14 cellular contexts compared by ENCODE assay signal in genomic region chr13:46630419-46631183, GRCh38.
DNase-seq lines count a peak whose midpoint lies in the region; ATAC-seq, FAIRE-seq and TF ChIP-seq lines count a peak whose summit lies in the region.
"Had no signal": no experiment of that assay in that cellular context is flagged by ENCODE, and none has a peak within 500 bp of the region (broad histone marks: within the 10 kb centered on the region; RNA-seq: fewer than 3 reads in every experiment).

No MANE protein-coding gene starts in this region.

- no peak for TF ChIP-seq EP300 in A549 (IDR thresholded peaks at IDR 0.05)

- H3K4me1 ChIP-seq in A549, result peaks cover 40% of the 10 kb centered on the region
- H3K4me1 ChIP-seq in CD8-positive, alpha-beta memory T cell (ENCODE audit: insufficient read depth, low read length), result peaks cover 14% of the 10 kb centered on the region
- peaks cover 23% of the 10 kb centered on the region for H3K4me1 ChIP-seq in iPS-20b (ENCODE audit: insufficient read depth, low read length)

- no peaks in the 10 kb centered on the region for H3K27me3 ChIP-seq in CD8-positive, alpha-beta memory T cell (ENCODE audit: insufficient read depth, low read length, poor library complexity, severe bottlenecking)
- no peaks in the 10 kb centered on the region for H3K27me3 ChIP-seq in iPS-20b (ENCODE audit: insufficient read depth, low read length)
- H3K27me3 ChIP-seq: pancreas had no signal

- ATAC-seq in A549 (no peak), GM18520 (IDR thresholded peaks at IDR 0.05; ENCODE audit: unreplicated experiment) (no peak)
- ATAC-seq: stimulated activated naive CD8-positive, alpha-beta T cell treated with anti-CD3 and anti-CD28 coated beads, Interleukin-15, Interleukin-2, amounts not matched to agents 100 U/mL and 50 U/mL, for 24 hours had no signal

- peaks cover 0 to 7% (median 1%) of the 10 kb centered on the region in 3 donors for H3K36me3 Mint-ChIP-seq in CD8-positive, alpha-beta memory T cell

- H3K36me3 ChIP-seq in CD8-positive, alpha-beta memory T cell (ENCODE audit: insufficient read depth, low read length), result no peaks in the 10 kb centered on the region
- H3K36me3 ChIP-seq in iPS-20b (ENCODE audit: insufficient read depth, low read depth, low read length), result no peaks in the 10 kb centered on the region
- H3K36me3 ChIP-seq: pancreas had no signal

- H3K9me3 Mint-ChIP-seq in CD8-positive, alpha-beta memory T cell, result no peaks in the 10 kb centered on the region
- H3K9me3 Mint-ChIP-seq: activated naive CD8-positive, alpha-beta T cell treated with anti-CD3 and anti-CD28 coated beads for 36 hours had no signal

- H3K4me3 ChIP-seq in A549 (no peak overlapping the region), iPS-20b (ENCODE audit: low read length) (no peak overlapping the region; the same call in 1 of the 2 replicates)
- H3K4me3 ChIP-seq in CD8-positive, alpha-beta memory T cell (ENCODE audit: low read length), result no peak overlapping the region
- H3K4me3 ChIP-seq: pancreas had no signal

- peak overlapping the region in 3 of 7 donors; percentile 7 to 41 (median 13) for H3K4me3 Mint-ChIP-seq in CD8-positive, alpha-beta memory T cell
- H3K4me3 Mint-ChIP-seq: activated naive CD8-positive, alpha-beta T cell treated with anti-CD3 and anti-CD28 coated beads for 36 hours had no signal

- CTCF ChIA-PET in A549 (lab: Yijun Ruan, JAX), result interaction anchor here (2.5 kb wide), 1 partner anchor 79 kb away, joined by 9 read pairs; no protein-coding TSS in a partner anchor
- CTCF ChIA-PET in CD8-positive, alpha-beta memory T cell (lab: Charles Lee), result interaction anchor here (0.9 to 1.1 kb wide), 2 partner anchors 10 to 79 kb away, joined by 3 to 5 read pairs; no protein-coding TSS in a partner anchor

- peak overlapping the region; percentile 49; the same call in 1 of the 2 replicates for H3K9ac ChIP-seq in iPS-20b (ENCODE audit: low read depth, low read length)

- H3K27ac Mint-ChIP-seq in CD8-positive, alpha-beta memory T cell, result peak overlapping the region; percentile 24 to 80 (median 49)
- H3K27ac Mint-ChIP-seq: activated naive CD8-positive, alpha-beta T cell treated with anti-CD3 and anti-CD28 coated beads for 36 hours had no signal

- H3K4me1 Mint-ChIP-seq in CD8-positive, alpha-beta memory T cell, result peaks cover 52 to 73% (median 69%) of the 10 kb centered on the region in 3 donors

- FAIRE-seq in A549 (lab: Jason Lieb, UNC), result no peak

- H3K27ac ChIP-seq in A549 (peak overlapping the region in 1 of 2 experiments; percentile 43; a peak in 1 of 6 replicates), iPS-20b (ENCODE audit: low read length) (no peak overlapping the region)
- H3K27ac ChIP-seq in CD8-positive, alpha-beta memory T cell (ENCODE audit: low read depth, low read length), result no peak overlapping the region
- H3K27ac ChIP-seq: HL-60, pancreas had no signal

- no peaks in the 10 kb centered on the region for H3K9me3 ChIP-seq in A549
- no peaks in the 10 kb centered on the region for H3K9me3 ChIP-seq in CD8-positive, alpha-beta memory T cell (ENCODE audit: low read length)
- H3K9me3 ChIP-seq in iPS-20b (ENCODE audit: insufficient read depth, low read depth, low read length), result no peaks in the 10 kb centered on the region
- H3K9me3 ChIP-seq: pancreas had no signal

- POLR2A ChIA-PET in A549 (lab: Yijun Ruan, JAX), result no interaction called here
- POLR2A ChIA-PET in CD8-positive, alpha-beta memory T cell (lab: Charles Lee), result no interaction called here

- TF ChIP-seq POLR2A in A549 (IDR thresholded peaks at IDR 0.05; ENCODE audit: low read length), result no peak

- no peak for TF ChIP-seq RAD21 in A549 (conservative IDR thresholded peaks at IDR 0.05 in 1 of 2, IDR thresholded peaks at IDR 0.05 in 1 of 2)

- TF ChIP-seq CTCF in A549 (IDR thresholded peaks at IDR 0.05), result no peak

- 25% methylated on average over 1 of the region's 1 CpG for WGBS in A549 (ENCODE audit: missing lambda C conversion rate)

- peaks cover 0 to 1% of the 10 kb centered on the region in 2 donors for H3K27me3 Mint-ChIP-seq in CD8-positive, alpha-beta memory T cell
- H3K27me3 Mint-ChIP-seq: activated naive CD8-positive, alpha-beta T cell treated with anti-CD3 and anti-CD28 coated beads for 36 hours had no signal

- DNase-seq in A549 (ENCODE audit: low read depth in 1 of 2, low spot score in 1 of 2), result no peak
- DNase-seq in CD8-positive, alpha-beta memory T cell, result no peak
- peak; percentile 21 for DNase-seq in RPMI7951 (ENCODE audit: low read depth)
- no peak for DNase-seq in NCI-H510A (lab: John Stamatoyannopoulos, UW)
- no peak for DNase-seq in pons (ENCODE audit: low spot score)
- DNase-seq in HUDEP-2 (lab: John Stamatoyannopoulos, UW; ENCODE audit: unreplicated experiment in 76 of 76), result no peak
- DNase-seq: activated naive CD8-positive, alpha-beta T cell treated with anti-CD3 and anti-CD28 coated beads for 36 hours; NCI-H526; pancreas; stimulated activated CD4-positive, alpha-beta T cell treated with anti-CD3 and anti-CD28 coated beads, Interleukin-2, amount 100 ng/mL, for 48 hours; stimulated activated naive CD8-positive, alpha-beta T cell treated with anti-CD3 and anti-CD28 coated beads, Interleukin-15, Interleukin-2, amounts not matched to agents 100 U/mL and 50 U/mL, for 24 hours had no signal

- H3K4me2 ChIP-seq in A549, result 0 out of 3 replicates have a peak overlapping the region, but pooled peaks have one; percentile 5

TF ChIP-seq in A549, 52 proteins besides CTCF, POLR2A, EP300 and RAD21:
- TF ChIP-seq KDM5A (IDR thresholded peaks at IDR 0.05) (no peak), CHD4 (IDR thresholded peaks at IDR 0.05; ENCODE audit: borderline replicate concordance) (no peak), RARB (CRISPR knock-in tag; IDR thresholded peaks at IDR 0.05) (no peak), RFX5 (IDR thresholded peaks at IDR 0.05) (no peak), ATOH8 (CRISPR knock-in tag; IDR thresholded peaks at IDR 0.05; ENCODE audit: low read depth) (no peak), NPAS2 (CRISPR knock-in tag; IDR thresholded peaks at IDR 0.05; ENCODE audit: borderline replicate concordance) (no peak), PHF8 (IDR thresholded peaks at IDR 0.05; ENCODE audit: borderline replicate concordance, low read depth) (no peak), CBX2 (IDR thresholded peaks at IDR 0.05; ENCODE audit: borderline replicate concordance, low read depth) (no peak), HES2 (IDR thresholded peaks at IDR 0.05) (no peak), CBX8 (IDR thresholded peaks at IDR 0.05) (no peak), GATA3 (IDR thresholded peaks at IDR 0.05; ENCODE audit: borderline replicate concordance) (no peak), TP53 (CRISPR knock-in tag; IDR thresholded peaks at IDR 0.05) (no peak), NR3C1 (IDR thresholded peaks at IDR 0.05) (no peak), POLR2AphosphoS2 (conservative IDR thresholded peaks at IDR 0.05; ENCODE audit: low read length) (no peak), ZC3H11A (IDR thresholded peaks at IDR 0.05) (no peak), CEBPB (IDR thresholded peaks at IDR 0.05) (no peak), HOXA7 (CRISPR knock-in tag; IDR thresholded peaks at IDR 0.05) (no peak), NFE2L2 (conservative IDR thresholded peaks at IDR 0.05; ENCODE audit: low read length) (no peak), JUNB (IDR thresholded peaks at IDR 0.05) (no peak)
- TF ChIP-seq, protein P1, sequence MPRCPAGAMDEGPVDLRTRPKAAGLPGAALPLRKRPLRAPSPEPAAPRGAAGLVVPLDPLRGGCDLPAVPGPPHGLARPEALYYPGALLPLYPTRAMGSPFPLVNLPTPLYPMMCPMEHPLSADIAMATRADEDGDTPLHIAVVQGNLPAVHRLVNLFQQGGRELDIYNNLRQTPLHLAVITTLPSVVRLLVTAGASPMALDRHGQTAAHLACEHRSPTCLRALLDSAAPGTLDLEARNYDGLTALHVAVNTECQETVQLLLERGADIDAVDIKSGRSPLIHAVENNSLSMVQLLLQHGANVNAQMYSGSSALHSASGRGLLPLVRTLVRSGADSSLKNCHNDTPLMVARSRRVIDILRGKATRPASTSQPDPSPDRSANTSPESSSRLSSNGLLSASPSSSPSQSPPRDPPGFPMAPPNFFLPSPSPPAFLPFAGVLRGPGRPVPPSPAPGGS (IDR thresholded peaks at IDR 0.05), result no peak
